ENCODE assay signal across 1 cellular context in genomic region chr6:169839029-169839481, GRCh38.
TF ChIP-seq lines count a peak whose summit lies in the region.

No MANE protein-coding gene starts in this region.

TF ChIP-seq in IMR-90, 13 proteins besides CTCF, POLR2A, EP300 and RAD21:
- TF ChIP-seq FOS (IDR thresholded peaks at IDR 0.05; ENCODE audit: low read depth, low read length), result no peak
- no peak for TF ChIP-seq RCOR1 (IDR thresholded peaks at IDR 0.05; ENCODE audit: insufficient replicate concordance, low read length)
